1 cellular context compared by ENCODE assay signal in genomic region chr17:19377602-19378415, GRCh38.
A peak's percentile ranks its signal among the peaks of the same experiment; 100 is the strongest.
TF ChIP-seq lines count a peak whose summit lies in the region.

No MANE protein-coding gene starts in this region.

TF ChIP-seq in K562, 482 proteins besides CTCF, POLR2A, EP300 and RAD21 (continued from another document and continues in another):
- TF ChIP-seq, protein P1, sequence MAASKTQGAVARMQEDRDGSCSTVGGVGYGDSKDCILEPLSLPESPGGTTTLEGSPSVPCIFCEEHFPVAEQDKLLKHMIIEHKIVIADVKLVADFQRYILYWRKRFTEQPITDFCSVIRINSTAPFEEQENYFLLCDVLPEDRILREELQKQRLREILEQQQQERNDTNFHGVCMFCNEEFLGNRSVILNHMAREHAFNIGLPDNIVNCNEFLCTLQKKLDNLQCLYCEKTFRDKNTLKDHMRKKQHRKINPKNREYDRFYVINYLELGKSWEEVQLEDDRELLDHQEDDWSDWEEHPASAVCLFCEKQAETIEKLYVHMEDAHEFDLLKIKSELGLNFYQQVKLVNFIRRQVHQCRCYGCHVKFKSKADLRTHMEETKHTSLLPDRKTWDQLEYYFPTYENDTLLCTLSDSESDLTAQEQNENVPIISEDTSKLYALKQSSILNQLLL (CRISPR knock-in tag; IDR thresholded peaks at IDR 0.05; ENCODE audit: borderline replicate concordance) = no peak
- TF ChIP-seq RAD51 (IDR thresholded peaks at IDR 0.05; ENCODE audit: borderline replicate concordance, low read depth) (no peak), ETV6 (IDR thresholded peaks at IDR 0.05; ENCODE audit: borderline replicate concordance in 1 of 2, low read depth in 2 of 2, low read length in 1 of 2) (no peak), ETV6 (CRISPR knock-in tag; IDR thresholded peaks at IDR 0.05; ENCODE audit: borderline replicate concordance) (no peak), GABPB1 (CRISPR knock-in tag; IDR thresholded peaks at IDR 0.05) (peak; percentile 94), GTF2B (IDR thresholded peaks at IDR 0.05; ENCODE audit: extremely low read depth, insufficient read length) (no peak), ERF (CRISPR knock-in tag; IDR thresholded peaks at IDR 0.05) (no peak), NCOA2 (IDR thresholded peaks at IDR 0.05; ENCODE audit: partially characterized antibody in 2 of 2) (no peak), NELFE (IDR thresholded peaks at IDR 0.05; ENCODE audit: insufficient read depth, insufficient read length) (no peak), ILK (tag; IDR thresholded peaks at IDR 0.05; ENCODE audit: borderline replicate concordance, low read depth) (no peak), ZBTB40 (IDR thresholded peaks at IDR 0.05) (peak; percentile 95), ZBTB40 (CRISPR knock-in tag; IDR thresholded peaks at IDR 0.05) (no peak), SIX5 (IDR thresholded peaks at IDR 0.05; ENCODE audit: borderline replicate concordance in 1 of 2, insufficient read depth in 1 of 2, low read depth in 1 of 2, low read length in 2 of 2) (no peak), MCM3 (IDR thresholded peaks at IDR 0.05) (no peak), NFIX (CRISPR knock-in tag; IDR thresholded peaks at IDR 0.05; ENCODE audit: low read depth) (no peak), ZNF143 (CRISPR knock-in tag; IDR thresholded peaks at IDR 0.05) (no peak), L3MBTL2 (IDR thresholded peaks at IDR 0.05) (peak; percentile 31; the same call in 1 of the 2 replicates), TAF7 (tag; IDR thresholded peaks at IDR 0.05) (peak; percentile 47; the same call in 1 of the 2 replicates), RBM34 (IDR thresholded peaks at IDR 0.05; ENCODE audit: borderline replicate concordance, insufficient read depth, low read length) (no peak), ZNF507 (tag; conservative IDR thresholded peaks at IDR 0.05) (no peak), RBM22 (IDR thresholded peaks at IDR 0.05; ENCODE audit: low read depth, low read length, poor library complexity, severe bottlenecking) (no peak), CHAMP1 (IDR thresholded peaks at IDR 0.05) (no peak), TBP (optimal IDR thresholded peaks at IDR 0.05; ENCODE audit: low read depth, low read length) (peak; percentile 75), RFX5 (IDR thresholded peaks at IDR 0.05; ENCODE audit: low read depth, low read length) (no peak), ESRRB (CRISPR knock-in tag; IDR thresholded peaks at IDR 0.05; ENCODE audit: borderline replicate concordance) (no peak), NFYB (IDR thresholded peaks at IDR 0.05; ENCODE audit: extremely low read depth, insufficient read length) (peak; percentile 55), ZNF41 (CRISPR knock-in tag; conservative IDR thresholded peaks at IDR 0.05) (no peak), MAFF (IDR thresholded peaks at IDR 0.05; ENCODE audit: low read length) (no peak), PHF20 (IDR thresholded peaks at IDR 0.05; ENCODE audit: partially characterized antibody) (peak; percentile 57), ZNF124 (CRISPR knock-in tag; IDR thresholded peaks at IDR 0.05) (no peak), DDX20 (tag; IDR thresholded peaks at IDR 0.05; ENCODE audit: low read depth) (no peak), POLR2AphosphoS5 (IDR thresholded peaks at IDR 0.05; ENCODE audit: control insufficient read depth, insufficient read depth, low read depth, low read length) (peak; percentile 66), SMAD3 (CRISPR knock-in tag; conservative IDR thresholded peaks at IDR 0.05) (0 out of 2 replicates have a peak, but pooled peaks have one; percentile 3)
- TF ChIP-seq, protein P2, sequence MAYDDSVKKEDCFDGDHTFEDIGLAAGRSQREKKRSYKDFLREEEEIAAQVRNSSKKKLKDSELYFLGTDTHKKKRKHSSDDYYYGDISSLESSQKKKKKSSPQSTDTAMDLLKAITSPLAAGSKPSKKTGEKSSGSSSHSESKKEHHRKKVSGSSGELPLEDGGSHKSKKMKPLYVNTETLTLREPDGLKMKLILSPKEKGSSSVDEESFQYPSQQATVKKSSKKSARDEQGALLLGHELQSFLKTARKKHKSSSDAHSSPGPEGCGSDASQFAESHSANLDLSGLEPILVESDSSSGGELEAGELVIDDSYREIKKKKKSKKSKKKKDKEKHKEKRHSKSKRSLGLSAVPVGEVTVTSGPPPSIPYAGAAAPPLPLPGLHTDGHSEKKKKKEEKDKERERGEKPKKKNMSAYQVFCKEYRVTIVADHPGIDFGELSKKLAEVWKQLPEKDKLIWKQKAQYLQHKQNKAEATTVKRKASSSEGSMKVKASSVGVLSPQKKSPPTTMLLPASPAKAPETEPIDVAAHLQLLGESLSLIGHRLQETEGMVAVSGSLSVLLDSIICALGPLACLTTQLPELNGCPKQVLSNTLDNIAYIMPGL (CRISPR knock-in tag; IDR thresholded peaks at IDR 0.05) = no peak
- TF ChIP-seq, protein P3, sequence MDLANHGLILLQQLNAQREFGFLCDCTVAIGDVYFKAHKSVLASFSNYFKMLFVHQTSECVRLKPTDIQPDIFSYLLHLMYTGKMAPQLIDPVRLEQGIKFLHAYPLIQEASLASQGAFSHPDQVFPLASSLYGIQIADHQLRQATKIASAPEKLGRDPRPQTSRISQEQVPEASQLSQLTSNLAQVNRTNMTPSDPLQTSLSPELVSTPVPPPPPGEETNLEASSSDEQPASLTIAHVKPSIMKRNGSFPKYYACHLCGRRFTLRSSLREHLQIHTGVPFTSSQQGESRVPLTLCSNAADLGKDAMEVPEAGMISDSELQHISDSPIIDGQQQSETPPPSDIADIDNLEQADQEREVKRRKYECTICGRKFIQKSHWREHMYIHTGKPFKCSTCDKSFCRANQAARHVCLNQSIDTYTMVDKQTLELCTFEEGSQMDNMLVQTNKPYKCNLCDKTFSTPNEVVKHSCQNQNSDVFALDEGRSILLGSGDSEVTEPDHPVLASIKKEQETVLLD (IDR thresholded peaks at IDR 0.05) = peak; percentile 87
- TF ChIP-seq, protein P4, sequence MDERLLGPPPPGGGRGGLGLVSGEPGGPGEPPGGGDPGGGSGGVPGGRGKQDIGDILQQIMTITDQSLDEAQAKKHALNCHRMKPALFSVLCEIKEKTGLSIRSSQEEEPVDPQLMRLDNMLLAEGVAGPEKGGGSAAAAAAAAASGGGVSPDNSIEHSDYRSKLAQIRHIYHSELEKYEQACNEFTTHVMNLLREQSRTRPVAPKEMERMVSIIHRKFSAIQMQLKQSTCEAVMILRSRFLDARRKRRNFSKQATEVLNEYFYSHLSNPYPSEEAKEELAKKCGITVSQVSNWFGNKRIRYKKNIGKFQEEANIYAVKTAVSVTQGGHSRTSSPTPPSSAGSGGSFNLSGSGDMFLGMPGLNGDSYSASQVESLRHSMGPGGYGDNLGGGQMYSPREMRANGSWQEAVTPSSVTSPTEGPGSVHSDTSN (CRISPR knock-in tag; IDR thresholded peaks at IDR 0.05; ENCODE audit: low read depth) = no peak
- TF ChIP-seq, protein P4 (tag; conservative IDR thresholded peaks at IDR 0.05; ENCODE audit: low read depth) = no peak
- TF ChIP-seq, protein P5, sequence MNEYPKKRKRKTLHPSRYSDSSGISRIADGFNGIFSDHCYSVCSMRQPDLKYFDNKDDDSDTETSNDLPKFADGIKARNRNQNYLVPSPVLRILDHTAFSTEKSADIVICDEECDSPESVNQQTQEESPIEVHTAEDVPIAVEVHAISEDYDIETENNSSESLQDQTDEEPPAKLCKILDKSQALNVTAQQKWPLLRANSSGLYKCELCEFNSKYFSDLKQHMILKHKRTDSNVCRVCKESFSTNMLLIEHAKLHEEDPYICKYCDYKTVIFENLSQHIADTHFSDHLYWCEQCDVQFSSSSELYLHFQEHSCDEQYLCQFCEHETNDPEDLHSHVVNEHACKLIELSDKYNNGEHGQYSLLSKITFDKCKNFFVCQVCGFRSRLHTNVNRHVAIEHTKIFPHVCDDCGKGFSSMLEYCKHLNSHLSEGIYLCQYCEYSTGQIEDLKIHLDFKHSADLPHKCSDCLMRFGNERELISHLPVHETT (CRISPR knock-in tag; conservative IDR thresholded peaks at IDR 0.05 in 1 of 2, IDR thresholded peaks at IDR 0.05 in 1 of 2) = peak in 1 of 2 experiments; percentile 81; a peak in 2 of 4 replicates
